1 cellular context compared by ENCODE assay signal in genomic region chr17:72206376-72206775, GRCh38.
TF ChIP-seq lines count a peak whose summit lies in the region.

No MANE protein-coding gene starts in this region.

TF ChIP-seq in HEK293, 187 proteins besides CTCF, POLR2A, EP300 and RAD21:
- no peak for TF ChIP-seq PRDM10 (tag by site-specific recombination; IDR thresholded peaks at IDR 0.05)
- no peak for TF ChIP-seq GLI2 (tag by site-specific recombination; IDR thresholded peaks at IDR 0.05; ENCODE audit: borderline replicate concordance, low read depth)
- peak; percentile 32; the same call in 1 of the 2 replicates for TF ChIP-seq SCRT2 (tag by site-specific recombination; IDR thresholded peaks at IDR 0.05)
- TF ChIP-seq SCRT1 (tag by site-specific recombination; IDR thresholded peaks at IDR 0.05; ENCODE audit: borderline replicate concordance) = 0 out of 2 replicates have a peak, but pooled peaks have one; percentile 15
- TF ChIP-seq ZBTB49 (tag by site-specific recombination; IDR thresholded peaks at IDR 0.05; ENCODE audit: low read depth) = peak; percentile 61; the same call in 1 of the 2 replicates
